16 cellular contexts compared by ENCODE assay signal in genomic region chr1:66951513-66951912, GRCh38. TPM values are rescaled to one million over a fixed set of nuclear protein-coding genes. Genes with fewer than 3 reads are reported as not detected.
A peak's percentile ranks its signal among the peaks of the same experiment; 100 is the strongest.
DNase-seq lines count a peak whose midpoint lies in the region; TF ChIP-seq lines count a peak whose summit lies in the region.
"Had no signal": no experiment of that assay in that cellular context is flagged by ENCODE, and none has a peak within 500 bp of the region (broad histone marks: within the 10 kb centered on the region; RNA-seq: fewer than 3 reads in every experiment).

No MANE protein-coding gene starts in this region.

- H3K27me3 ChIP-seq in SJSA1 (replicated peaks) (no peaks in the 10 kb centered on the region), osteoblast (ENCODE audit: insufficient read depth, low read length) (no peaks in the 10 kb centered on the region)

- H3K4me1 ChIP-seq in SJSA1 (replicated peaks) (peaks cover 16% of the 10 kb centered on the region), osteoblast (ENCODE audit: insufficient read depth, low read length) (peaks cover 8% of the 10 kb centered on the region)

- no peaks in the 10 kb centered on the region for H3K9me3 ChIP-seq in SJSA1 (replicated peaks)
- H3K9me3 ChIP-seq in osteoblast (ENCODE audit: low read depth, low read length) = no peaks in the 10 kb centered on the region

- peak; percentile 94 for DNase-seq in ELR (ENCODE audit: low read depth)
- DNase-seq in SJSA1 (ENCODE audit: low read depth in 1 of 2, low spot score in 2 of 2) = peak; percentile 39 to 58
- peak; percentile 76 for DNase-seq in epithelial cell of esophagus (ENCODE audit: low read depth)
- peak; percentile 8 for DNase-seq in osteoblast (ENCODE audit: insufficient read length, low spot score, missing footprints)
- DNase-seq in activated naive CD4-positive, alpha-beta T cell treated with anti-CD3 and anti-CD28 coated beads, Interleukin-2, amount 50 U/mL, for 16 hours = no peak
- DNase-seq in RWPE1 (ENCODE audit: low spot score) = no peak
- no peak for DNase-seq in NCI-H1105 treated with DMSO at 0.1 percent for 48 hours (lab: John Stamatoyannopoulos, UW)
- DNase-seq in SHP77 treated with DMSO at 0.1 percent for 48 hours (lab: John Stamatoyannopoulos, UW) = no peak
- DNase-seq: activated CD8-positive, alpha-beta T cell treated with anti-CD3 and anti-CD28 coated beads for 36 hours; DND-41; effector CD4-positive, alpha-beta T cell; kidney; NCI-H1048; occipital lobe; stimulated activated naive CD8-positive, alpha-beta T cell treated with anti-CD3 and anti-CD28 coated beads, Interleukin-15, Interleukin-2, amounts not matched to agents 100 U/mL and 50 U/mL, for 24 hours had no signal

- peaks cover 83% of the 10 kb centered on the region for H3K79me2 ChIP-seq in osteoblast (ENCODE audit: insufficient read depth, low read length)

- peak overlapping the region; percentile 1 for H3K4me2 ChIP-seq in osteoblast (ENCODE audit: insufficient read depth, low read length)

- H2AFZ ChIP-seq in osteoblast (ENCODE audit: low read length) = no peak overlapping the region

- peaks cover 5% of the 10 kb centered on the region for H4K20me1 ChIP-seq in osteoblast (ENCODE audit: insufficient read depth, low read length)

- TF ChIP-seq CTCF in epithelial cell of esophagus (IDR thresholded peaks at IDR 0.05; ENCODE audit: insufficient read depth, low read depth, low read length, missing control alignments) (no peak), osteoblast (IDR thresholded peaks at IDR 0.05; ENCODE audit: extremely low read depth, low read depth, low read length) (no peak), RWPE1 (conservative IDR thresholded peaks at IDR 0.05; ENCODE audit: low read depth) (no peak)

- CTCF ChIA-PET in RWPE1 (lab: Yijun Ruan, JAX) = no interaction called here

- peak overlapping the region; percentile 49; the same call in 1 of the 2 replicates for H3K27ac ChIP-seq in SJSA1
- H3K27ac ChIP-seq in osteoblast (ENCODE audit: low read depth, low read length) = peak overlapping the region; percentile 66
- no peak overlapping the region for H3K27ac ChIP-seq in RWPE1
- H3K27ac ChIP-seq: skin epidermis had no signal

- H3K36me3 ChIP-seq in SJSA1 = peaks cover 94% of the 10 kb centered on the region
- peaks cover 63% of the 10 kb centered on the region for H3K36me3 ChIP-seq in osteoblast (ENCODE audit: insufficient read depth, low read length)

- H3K4me3 ChIP-seq in SJSA1 (no peak overlapping the region), epithelial cell of esophagus (ENCODE audit: low read length) (no peak overlapping the region), osteoblast (ENCODE audit: insufficient read depth, low read length) (no peak overlapping the region)
- H3K4me3 ChIP-seq: skin epidermis had no signal

- POLR2A ChIA-PET in RWPE1 (lab: Yijun Ruan, JAX; ENCODE audit: low non-redundant PET) = interaction anchor here (0.7 kb wide), 1 partner anchor 618 kb away, joined by 3 read pairs; no protein-coding TSS in a partner anchor

RNA-seq across cellular contexts. Expression of gene MIER1, which starts 26.7 kb away (rescaled TPM):
- 31.8 and 42.2 TPM in 2 replicates for total RNA-seq in SJSA1 (2014; rRNA removed; shearing (Covaris generic))
- total RNA-seq in osteoblast = 53.2 and 58.0 TPM in 2 replicates

RNA-seq across cellular contexts. Expression of gene DNAI4, which starts 26.9 kb away (rescaled TPM):
- 0.91 and 2.6 TPM in 2 replicates for total RNA-seq in SJSA1 (2014; rRNA removed; shearing (Covaris generic))
- 12.7 and 15.0 TPM in 2 replicates for total RNA-seq in osteoblast

Comparison
In these comparisons a context has a peak if more than half of its experiments do, and no peak if none do; other contexts are left out.
1. DNase-seq: peak in ELR (single experiment), SJSA1 (2 of 2), epithelial cell of esophagus (single experiment) and osteoblast (single experiment); none in activated naive CD4-positive, alpha-beta T cell treated with anti-CD3 and anti-CD28 coated beads, Interleukin-2, amount 50 U/mL, for 16 hours (single experiment), RWPE1 (single experiment), NCI-H1105 treated with DMSO at 0.1 percent for 48 hours (single experiment) and SHP77 treated with DMSO at 0.1 percent for 48 hours (single experiment).